9 cellular contexts compared by ENCODE assay signal in the genomic region with DNA sequence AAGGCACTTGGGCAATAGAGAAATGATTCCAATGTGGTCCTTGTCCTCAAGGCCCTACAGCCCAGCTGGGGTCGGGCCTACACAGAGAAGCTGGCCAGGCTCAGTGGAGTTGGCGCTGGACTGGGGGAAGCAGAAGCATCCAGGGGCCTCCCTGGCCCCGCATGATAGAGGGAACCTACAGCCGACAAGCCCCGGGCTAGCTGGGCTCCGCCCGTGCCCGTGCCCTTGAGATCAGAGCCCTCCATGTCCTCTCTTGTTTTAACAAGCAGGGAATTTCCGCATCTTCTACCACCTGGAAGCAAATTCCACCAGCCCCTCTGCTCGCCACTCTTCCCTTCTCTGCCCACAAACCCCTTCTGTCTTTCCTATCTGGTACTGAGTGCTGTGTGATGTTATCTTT. TPM values are rescaled to one million over a fixed set of nuclear protein-coding genes. Genes with fewer than 3 reads are reported as not detected.
"Had no signal": no experiment of that assay in that cellular context is flagged by ENCODE, and none has a peak within 500 bp of the region (broad histone marks: within the 10 kb centered on the region; RNA-seq: fewer than 3 reads in every experiment).

No MANE protein-coding gene starts in this region.

- FAIRE-seq: G401.6, GM12878, GM12891, GM12892, GM18507, GM19239 had no signal

- ATAC-seq: GM12878 had no signal

- H3K4me3 ChIP-seq: GM12878 had no signal

- DNase-seq: GDM1, GF-D8 had no signal

RNA-seq across cellular contexts. Expression of gene CYTL1, which starts 31.6 kb away (rescaled TPM):
- total RNA-seq: G401, GM12878 had no signal
- polyA plus RNA-seq: GM12878 had no signal
